In genomic region chrX:24145340-24146186, GRCh38 we compare ENCODE assay signal across 9 cellular contexts. TPM values are rescaled to one million over a fixed set of nuclear protein-coding genes. Genes with fewer than 3 reads are reported as not detected.
DNase-seq lines count a peak whose midpoint lies in the region; ATAC-seq and TF ChIP-seq lines count a peak whose summit lies in the region.
"Had no signal": no experiment of that assay in that cellular context is flagged by ENCODE, and none has a peak within 500 bp of the region (broad histone marks: within the 10 kb centered on the region; RNA-seq: fewer than 3 reads in every experiment).

No MANE protein-coding gene starts in this region.

- H3K4me3 ChIP-seq in prostate gland, result no peak overlapping the region

- CTCF ChIA-PET in activated CD8-positive, alpha-beta memory T cell treated with anti-CD3 and anti-CD28 coated beads, Interleukin-2, amount 10 ng/mL, durations not matched to agents 7 days and 5 days (lab: Charles Lee), result no interaction called here
- CTCF ChIA-PET in activated CD4-positive, alpha-beta memory T cell treated with anti-CD3 and anti-CD28 coated beads for 36 hours (lab: Charles Lee), result no interaction called here

- no peak for TF ChIP-seq RAD21 in Ishikawa (IDR thresholded peaks at IDR 0.05; ENCODE audit: low read depth)

- POLR2A ChIA-PET in activated CD4-positive, alpha-beta memory T cell treated with anti-CD3 and anti-CD28 coated beads for 36 hours (lab: Charles Lee), result no interaction called here

- H3K4me3 Mint-ChIP-seq in activated CD8-positive, alpha-beta memory T cell treated with anti-CD3 and anti-CD28 coated beads, Interleukin-2, amount 10 ng/mL, durations not matched to agents 7 days and 5 days, result no peak overlapping the region
- H3K4me3 Mint-ChIP-seq in activated CD4-positive, alpha-beta memory T cell treated with anti-CD3 and anti-CD28 coated beads for 36 hours, result no peak overlapping the region

- no peaks in the 10 kb centered on the region for H3K9me3 ChIP-seq in prostate gland

- intact Hi-C loops in prostate gland (cut with DNase I), result loop anchor here (10.0 kb wide), 1 partner anchor 241 kb away; the partner anchor contains the start of genes APOO and CXorf58
- intact Hi-C loops in left colon (cut with DNase I, micrococcal nuclease), result no loop called here
- intact Hi-C loops in activated CD4-positive, alpha-beta memory T cell treated with anti-CD3 and anti-CD28 coated beads for 36 hours (cut with micrococcal nuclease), result loop anchor here (5.0 kb wide), 1 partner anchor 48 kb away; no protein-coding TSS in a partner anchor

- no peak overlapping the region for H3K27ac Mint-ChIP-seq in activated CD8-positive, alpha-beta memory T cell treated with anti-CD3 and anti-CD28 coated beads, Interleukin-2, amount 10 ng/mL, durations not matched to agents 7 days and 5 days
- no peak overlapping the region for H3K27ac Mint-ChIP-seq in activated CD4-positive, alpha-beta memory T cell treated with anti-CD3 and anti-CD28 coated beads for 36 hours

- no peaks in the 10 kb centered on the region for H3K27me3 Mint-ChIP-seq in activated CD8-positive, alpha-beta memory T cell treated with anti-CD3 and anti-CD28 coated beads, Interleukin-2, amount 10 ng/mL, durations not matched to agents 7 days and 5 days
- no peaks in the 10 kb centered on the region for H3K27me3 Mint-ChIP-seq in activated CD4-positive, alpha-beta memory T cell treated with anti-CD3 and anti-CD28 coated beads for 36 hours

- no peaks in the 10 kb centered on the region for H3K4me1 ChIP-seq in prostate gland (replicated peaks)

- no peak for ATAC-seq in activated CD8-positive, alpha-beta memory T cell treated with anti-CD3 and anti-CD28 coated beads, Interleukin-2, amount 10 ng/mL, durations not matched to agents 7 days and 5 days
- ATAC-seq in left colon, result no peak

- 0 out of 2 replicates have a peak, but pooled peaks have one; percentile 37 for TF ChIP-seq EP300 in Ishikawa (IDR thresholded peaks at IDR 0.05; ENCODE audit: borderline replicate concordance)

- in situ Hi-C loops in Caki2 (cut with HindIII; ENCODE audit: low pct_unique_long_range_greater_than_20kb, low sequenced_read_pairs), result no loop called here

- H3K4me1 Mint-ChIP-seq in activated CD8-positive, alpha-beta memory T cell treated with anti-CD3 and anti-CD28 coated beads, Interleukin-2, amount 10 ng/mL, durations not matched to agents 7 days and 5 days, result peaks cover 25% of the 10 kb centered on the region
- peaks cover 26% of the 10 kb centered on the region for H3K4me1 Mint-ChIP-seq in activated CD4-positive, alpha-beta memory T cell treated with anti-CD3 and anti-CD28 coated beads for 36 hours (ENCODE audit: low read depth)

- no peaks in the 10 kb centered on the region for H3K9me3 Mint-ChIP-seq in activated CD8-positive, alpha-beta memory T cell treated with anti-CD3 and anti-CD28 coated beads, Interleukin-2, amount 10 ng/mL, durations not matched to agents 7 days and 5 days (ENCODE audit: low read depth)
- no peaks in the 10 kb centered on the region for H3K9me3 Mint-ChIP-seq in activated CD4-positive, alpha-beta memory T cell treated with anti-CD3 and anti-CD28 coated beads for 36 hours

- WGBS in prostate gland, result 59% methylated on average over 4 of the region's 4 CpGs

- peak; percentile 83 for DNase-seq in Caki2 (ENCODE audit: low read depth)
- DNase-seq in dedifferentiated amniotic fluid mesenchymal stem cell (ENCODE audit: extremely low spot score), result peak; percentile 43
- DNase-seq in prostate gland (ENCODE audit: low spot score), result no peak
- no peak for DNase-seq in NCI-H2029 treated with DMSO at 0.1 percent for 48 hours (lab: John Stamatoyannopoulos, UW)
- DNase-seq in activated CD8-positive, alpha-beta memory T cell treated with anti-CD3 and anti-CD28 coated beads, Interleukin-2, amount 10 ng/mL, durations not matched to agents 7 days and 5 days, result no peak
- no peak for DNase-seq in left colon
- no peak for DNase-seq in activated CD4-positive, alpha-beta memory T cell treated with anti-CD3 and anti-CD28 coated beads for 36 hours
- DNase-seq: stimulated activated CD4-positive, alpha-beta T cell treated with anti-CD3 and anti-CD28 coated beads, Interleukin-2, amount 100 ng/mL, for 48 hours had no signal

- no peak for TF ChIP-seq CTCF in prostate gland (IDR thresholded peaks at IDR 0.05)

- H3K36me3 Mint-ChIP-seq in activated CD8-positive, alpha-beta memory T cell treated with anti-CD3 and anti-CD28 coated beads, Interleukin-2, amount 10 ng/mL, durations not matched to agents 7 days and 5 days, result no peaks in the 10 kb centered on the region
- no peaks in the 10 kb centered on the region for H3K36me3 Mint-ChIP-seq in activated CD4-positive, alpha-beta memory T cell treated with anti-CD3 and anti-CD28 coated beads for 36 hours

- TF ChIP-seq POLR2A in prostate gland (IDR thresholded peaks at IDR 0.05), result no peak

- H3K27me3 ChIP-seq in prostate gland (replicated peaks; ENCODE audit: insufficient read depth), result no peaks in the 10 kb centered on the region

- H3K36me3 ChIP-seq in prostate gland, result no peaks in the 10 kb centered on the region

- peak overlapping the region; percentile 46 to 94 for H3K27ac ChIP-seq in prostate gland

TF ChIP-seq in Ishikawa, 13 proteins besides CTCF, POLR2A, EP300 and RAD21:
- 0 out of 2 replicates have a peak, but pooled peaks have one; percentile 9 for TF ChIP-seq CEBPB (IDR thresholded peaks at IDR 0.05)
- peak; percentile 54 for TF ChIP-seq TCF12 (IDR thresholded peaks at IDR 0.05; ENCODE audit: low read depth)
- peak; percentile 40; the same call in 1 of the 2 replicates for TF ChIP-seq NFIC (IDR thresholded peaks at IDR 0.05)
- TF ChIP-seq FOXM1 (IDR thresholded peaks at IDR 0.05; ENCODE audit: borderline replicate concordance, low read depth), result 0 out of 2 replicates have a peak, but pooled peaks have one; percentile 27
- TF ChIP-seq MAX (IDR thresholded peaks at IDR 0.05), result no peak

RNA-seq across cellular contexts. Expression of gene ZFX, which starts 4.0 kb away (rescaled TPM):
- total RNA-seq in Caki2 (2014; rRNA removed; shearing (Covaris generic); ENCODE audit: low replicate concordance), result 7.2 and 12.2 TPM in 2 replicates
- total RNA-seq in prostate gland (10 to 100 TPM; 42.0 to 43.5 TPM), left colon (10 to 100 TPM; 41.8 to 52.3 TPM)
- 10 to 100 TPM; 41.9 to 44.5 TPM for total RNA-seq in activated CD8-positive, alpha-beta memory T cell treated with anti-CD3 and anti-CD28 coated beads, Interleukin-2, amount 10 ng/mL, durations not matched to agents 7 days and 5 days
- total RNA-seq in activated CD4-positive, alpha-beta memory T cell treated with anti-CD3 and anti-CD28 coated beads for 36 hours, result 10 to 100 TPM; 31.1 to 35.5 TPM

Comparison
In these comparisons a context has a peak if more than half of its experiments do, and no peak if none do; other contexts are left out.
1. DNase-seq: peak in Caki2 (single experiment) and dedifferentiated amniotic fluid mesenchymal stem cell (single experiment); none in prostate gland (single experiment), NCI-H2029 treated with DMSO at 0.1 percent for 48 hours (single experiment), activated CD8-positive, alpha-beta memory T cell treated with anti-CD3 and anti-CD28 coated beads, Interleukin-2, amount 10 ng/mL, durations not matched to agents 7 days and 5 days (single experiment), left colon (0 of 2) and activated CD4-positive, alpha-beta memory T cell treated with anti-CD3 and anti-CD28 coated beads for 36 hours (single experiment).
2. intact Hi-C loops: an anchor here in prostate gland (10.0 kb wide) and activated CD4-positive, alpha-beta memory T cell treated with anti-CD3 and anti-CD28 coated beads for 36 hours (5.0 kb wide); none called in left colon.